Comparison of ENCODE assay signal across 1 cellular context in the genomic region with DNA sequence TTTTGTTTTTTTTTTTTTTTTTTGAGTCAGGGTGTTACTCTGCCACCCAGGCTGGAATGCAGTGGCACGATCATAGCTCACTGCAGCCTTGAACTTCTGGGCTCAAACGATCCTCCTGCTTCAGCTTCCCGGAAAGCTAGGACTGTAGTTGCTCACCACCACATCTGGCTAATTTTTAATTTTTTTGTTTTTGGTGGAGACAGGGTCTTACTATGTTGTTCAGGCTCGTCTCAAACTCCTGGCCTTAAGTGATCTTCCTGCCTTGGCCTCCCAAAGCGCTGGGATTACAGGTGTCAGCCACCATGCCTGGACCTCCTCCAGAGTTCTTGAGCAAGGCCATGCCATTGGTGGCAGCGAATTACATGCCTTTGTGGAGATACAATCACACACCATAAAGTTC.
TF ChIP-seq lines count a peak whose summit lies in the region.

No MANE protein-coding gene starts in this region.

TF ChIP-seq in HepG2, 621 proteins besides CTCF, POLR2A, EP300 and RAD21 (continued from another document and continues in another):
- TF ChIP-seq UBTF (CRISPR knock-in tag; IDR thresholded peaks at IDR 0.05) = no peak
- no peak for TF ChIP-seq MEIS1 (CRISPR knock-in tag; IDR thresholded peaks at IDR 0.05; ENCODE audit: borderline replicate concordance)
- TF ChIP-seq, protein P1, sequence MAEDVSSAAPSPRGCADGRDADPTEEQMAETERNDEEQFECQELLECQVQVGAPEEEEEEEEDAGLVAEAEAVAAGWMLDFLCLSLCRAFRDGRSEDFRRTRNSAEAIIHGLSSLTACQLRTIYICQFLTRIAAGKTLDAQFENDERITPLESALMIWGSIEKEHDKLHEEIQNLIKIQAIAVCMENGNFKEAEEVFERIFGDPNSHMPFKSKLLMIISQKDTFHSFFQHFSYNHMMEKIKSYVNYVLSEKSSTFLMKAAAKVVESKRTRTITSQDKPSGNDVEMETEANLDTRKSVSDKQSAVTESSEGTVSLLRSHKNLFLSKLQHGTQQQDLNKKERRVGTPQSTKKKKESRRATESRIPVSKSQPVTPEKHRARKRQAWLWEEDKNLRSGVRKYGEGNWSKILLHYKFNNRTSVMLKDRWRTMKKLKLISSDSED (CRISPR knock-in tag; IDR thresholded peaks at IDR 0.05) = no peak
- no peak for TF ChIP-seq ZNF703 (CRISPR knock-in tag; IDR thresholded peaks at IDR 0.05; ENCODE audit: borderline replicate concordance)
- no peak for TF ChIP-seq GTF2F1 (IDR thresholded peaks at IDR 0.05; ENCODE audit: low read length)
- no peak for TF ChIP-seq ZBTB40 (IDR thresholded peaks at IDR 0.05)
- no peak for TF ChIP-seq ZBTB40 (CRISPR knock-in tag; IDR thresholded peaks at IDR 0.05)
- no peak for TF ChIP-seq ZNF224 (CRISPR knock-in tag; IDR thresholded peaks at IDR 0.05)
- no peak for TF ChIP-seq SKIL (CRISPR knock-in tag; IDR thresholded peaks at IDR 0.05; ENCODE audit: borderline replicate concordance)
- no peak for TF ChIP-seq SPEN (CRISPR knock-in tag; IDR thresholded peaks at IDR 0.05; ENCODE audit: low read depth)
- peak; percentile 47; the same call in 1 of the 2 replicates for TF ChIP-seq PAXIP1 (CRISPR knock-in tag; conservative IDR thresholded peaks at IDR 0.05)
- no peak for TF ChIP-seq ZNF12 (CRISPR knock-in tag; IDR thresholded peaks at IDR 0.05)
- TF ChIP-seq RFX5 (IDR thresholded peaks at IDR 0.05; ENCODE audit: low read depth, low read length) = no peak
- TF ChIP-seq, protein P2, sequence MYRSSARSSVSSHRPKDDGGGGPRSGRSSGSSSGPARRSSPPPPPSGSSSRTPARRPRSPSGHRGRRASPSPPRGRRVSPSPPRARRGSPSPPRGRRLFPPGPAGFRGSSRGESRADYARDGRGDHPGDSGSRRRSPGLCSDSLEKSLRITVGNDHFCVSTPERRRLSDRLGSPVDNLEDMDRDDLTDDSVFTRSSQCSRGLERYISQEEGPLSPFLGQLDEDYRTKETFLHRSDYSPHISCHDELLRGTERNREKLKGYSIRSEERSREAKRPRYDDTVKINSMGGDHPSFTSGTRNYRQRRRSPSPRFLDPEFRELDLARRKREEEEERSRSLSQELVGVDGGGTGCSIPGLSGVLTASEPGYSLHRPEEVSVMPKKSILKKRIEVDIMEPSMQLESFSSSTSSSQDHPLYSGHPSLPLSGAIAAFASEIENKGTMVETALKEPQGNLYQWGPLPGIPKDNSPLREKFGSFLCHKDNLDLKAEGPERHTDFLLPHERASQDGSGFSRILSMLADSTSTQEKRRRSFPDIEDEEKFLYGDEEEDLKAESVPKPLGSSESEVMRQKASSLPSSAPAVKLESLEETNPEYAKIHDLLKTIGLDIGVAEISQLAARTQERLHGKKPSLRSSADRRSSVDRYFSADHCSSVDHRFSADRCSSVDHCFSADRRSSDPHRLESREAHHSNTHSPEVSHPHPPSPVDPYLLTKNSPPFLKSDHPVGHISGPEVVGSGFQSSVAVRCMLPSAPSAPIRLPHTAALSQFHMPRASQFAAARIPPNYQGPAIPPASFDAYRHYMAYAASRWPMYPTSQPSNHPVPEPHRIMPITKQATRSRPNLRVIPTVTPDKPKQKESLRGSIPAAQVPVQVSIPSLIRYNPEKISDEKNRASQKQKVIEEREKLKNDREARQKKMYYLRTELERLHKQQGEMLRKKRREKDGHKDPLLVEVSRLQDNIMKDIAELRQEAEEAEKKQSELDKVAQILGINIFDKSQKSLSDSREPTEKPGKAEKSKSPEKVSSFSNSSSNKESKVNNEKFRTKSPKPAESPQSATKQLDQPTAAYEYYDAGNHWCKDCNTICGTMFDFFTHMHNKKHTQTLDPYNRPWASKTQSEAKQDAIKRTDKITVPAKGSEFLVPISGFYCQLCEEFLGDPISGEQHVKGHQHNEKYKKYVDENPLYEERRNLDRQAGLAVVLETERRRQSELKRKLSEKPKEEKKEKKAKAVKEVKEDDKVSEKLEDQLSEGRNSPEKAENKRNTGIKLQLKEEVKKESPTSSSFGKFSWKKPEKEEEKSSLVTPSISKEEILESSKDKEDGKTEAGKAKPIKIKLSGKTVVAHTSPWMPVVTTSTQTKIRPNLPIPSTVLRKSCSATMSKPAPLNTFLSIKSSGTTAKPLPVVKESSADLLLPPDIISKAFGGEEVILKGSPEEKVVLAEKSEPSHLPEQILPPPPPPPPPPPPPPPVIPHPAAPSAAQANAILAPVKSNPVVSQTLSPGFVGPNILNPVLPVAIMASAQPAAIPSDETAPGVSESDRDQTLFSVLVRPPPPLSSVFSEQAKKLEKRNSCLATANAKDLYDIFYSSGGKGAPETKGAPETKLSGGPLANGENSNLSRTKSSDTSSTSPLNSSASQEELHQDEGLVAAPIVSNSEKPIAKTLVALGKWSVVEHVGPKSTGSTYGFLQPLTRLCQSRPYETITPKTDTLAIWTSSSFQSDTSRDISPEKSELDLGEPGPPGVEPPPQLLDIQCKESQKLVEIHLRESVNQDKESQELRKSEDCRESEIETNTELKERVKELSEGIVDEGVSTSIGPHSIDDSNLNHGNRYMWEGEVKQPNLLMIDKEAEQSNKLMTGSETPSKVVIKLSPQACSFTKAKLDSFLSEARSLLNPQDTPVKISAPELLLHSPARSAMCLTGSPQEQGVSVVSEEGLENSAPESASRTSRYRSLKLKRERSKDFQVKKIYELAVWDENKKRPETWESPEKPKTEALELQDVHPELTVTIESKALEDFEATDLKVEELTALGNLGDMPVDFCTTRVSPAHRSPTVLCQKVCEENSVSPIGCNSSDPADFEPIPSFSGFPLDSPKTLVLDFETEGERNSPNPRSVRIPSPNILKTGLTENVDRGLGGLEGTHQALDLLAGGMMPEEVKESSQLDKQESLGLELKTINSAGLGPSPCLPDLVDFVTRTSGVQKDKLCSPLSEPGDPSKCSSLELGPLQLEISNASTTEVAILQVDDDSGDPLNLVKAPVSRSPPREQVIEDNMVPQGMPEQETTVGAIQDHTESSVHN (CRISPR knock-in tag; IDR thresholded peaks at IDR 0.05) = no peak
- no peak for TF ChIP-seq CBX1 (IDR thresholded peaks at IDR 0.05; ENCODE audit: low read depth)
- TF ChIP-seq NR2F2 (IDR thresholded peaks at IDR 0.05; ENCODE audit: borderline replicate concordance, low read depth) = no peak
- TF ChIP-seq ZNF614 (CRISPR knock-in tag; IDR thresholded peaks at IDR 0.05; ENCODE audit: borderline replicate concordance) = no peak
- TF ChIP-seq, protein P3, sequence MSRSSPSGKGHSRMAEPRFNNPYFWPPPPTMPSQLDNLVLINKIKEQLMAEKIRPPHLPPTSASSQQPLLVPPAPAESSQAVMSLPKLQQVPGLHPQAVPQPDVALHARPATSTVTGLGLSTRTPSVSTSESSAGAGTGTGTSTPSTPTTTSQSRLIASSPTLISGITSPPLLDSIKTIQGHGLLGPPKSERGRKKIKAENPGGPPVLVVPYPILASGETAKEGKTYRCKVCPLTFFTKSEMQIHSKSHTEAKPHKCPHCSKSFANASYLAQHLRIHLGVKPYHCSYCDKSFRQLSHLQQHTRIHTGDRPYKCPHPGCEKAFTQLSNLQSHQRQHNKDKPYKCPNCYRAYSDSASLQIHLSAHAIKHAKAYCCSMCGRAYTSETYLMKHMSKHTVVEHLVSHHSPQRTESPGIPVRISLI (CRISPR knock-in tag; IDR thresholded peaks at IDR 0.05; ENCODE audit: borderline replicate concordance) = 0 out of 2 replicates have a peak, but pooled peaks have one; percentile 10
- TF ChIP-seq ATF1 (CRISPR knock-in tag; IDR thresholded peaks at IDR 0.05) = no peak
